Comparison of ENCODE assay signal across 20 cellular contexts in the genomic region with DNA sequence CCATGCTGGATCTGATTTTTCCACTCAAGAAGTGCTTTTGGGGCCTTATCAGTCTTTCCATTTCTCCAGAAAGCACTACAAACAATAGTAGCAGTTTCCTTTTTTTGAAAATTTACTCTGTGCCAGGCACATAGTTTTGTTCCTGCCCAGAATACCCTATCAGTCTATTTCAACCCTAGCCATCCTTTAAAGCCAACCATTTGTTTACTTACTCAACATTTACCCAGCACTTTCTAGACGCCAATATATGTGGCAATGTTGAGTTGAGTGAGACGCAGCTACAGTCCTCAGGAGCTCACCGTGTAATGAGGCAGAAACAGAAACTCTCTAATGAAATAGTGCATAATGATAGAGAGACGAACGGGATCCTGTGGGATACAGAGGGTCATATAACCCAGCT.
"Had no signal": no experiment of that assay in that cellular context is flagged by ENCODE, and none has a peak within 500 bp of the region (broad histone marks: within the 10 kb centered on the region; RNA-seq: fewer than 3 reads in every experiment).

No MANE protein-coding gene starts in this region.

- H3K4me3 ChIP-seq: left ventricle myocardium inferior, neural progenitor cell, prostate gland, right atrium auricular region had no signal

- H3K27me3 ChIP-seq: neural progenitor cell, right atrium auricular region had no signal

- H3K9me3 ChIP-seq: prostate gland, right atrium auricular region had no signal

- H3K27ac ChIP-seq: left ventricle myocardium inferior, neural progenitor cell, prostate gland, right atrium auricular region had no signal

- H3K9ac ChIP-seq: neural progenitor cell had no signal

- ATAC-seq: activated CD8-positive, alpha-beta memory T cell treated with anti-CD3 and anti-CD28 coated beads, Interleukin-2, amount 10 ng/mL, durations not matched to agents 7 days and 5 days; naive thymus-derived CD4-positive, alpha-beta T cell; stimulated activated naive CD8-positive, alpha-beta T cell treated with anti-CD3 and anti-CD28 coated beads, Interleukin-15, amount 100 ng/mL, for 72 hours had no signal

- H3K4me1 ChIP-seq: left ventricle myocardium inferior, neural progenitor cell, prostate gland, right atrium auricular region had no signal

- DNase-seq: activated CD4-positive, alpha-beta memory T cell treated with anti-CD3 and anti-CD28 coated beads, Interleukin-2, amount 10 ng/mL, durations not matched to agents 7 days and 5 days; activated CD4-positive, alpha-beta T cell treated with anti-CD3 and anti-CD28 coated beads for 48 hours; activated CD4-positive, CD25-positive, alpha-beta regulatory T cell; activated CD8-positive, alpha-beta memory T cell treated with anti-CD3 and anti-CD28 coated beads, Interleukin-2, amount 10 ng/mL, durations not matched to agents 7 days and 5 days; activated naive CD4-positive, alpha-beta T cell treated with Interleukin-2 at 50 U/mL for 16 hours; activated T-cell treated with anti-CD3 and anti-CD28 coated beads, Interleukin-2, amount 50 U/mL, for 1 hour; central memory CD4-positive, alpha-beta T cell; endodermal cell; erythroblast; foreskin melanocyte; kidney; left ventricle myocardium inferior; mesenchymal stem cell; naive thymus-derived CD4-positive, alpha-beta T cell; small intestine; stimulated activated CD4-positive, alpha-beta T cell treated with anti-CD3 and anti-CD28 coated beads, Interleukin-4, amount 100 ng/mL, for 1 hour; stimulated activated naive CD8-positive, alpha-beta T cell treated with anti-CD3 and anti-CD28 coated beads, Interleukin-15, amount 100 ng/mL, for 72 hours had no signal

- H3K36me3 ChIP-seq: left ventricle myocardium inferior, neural progenitor cell, prostate gland, right atrium auricular region had no signal
